Comparison of ENCODE assay signal across 8 cellular contexts in genomic region chr12:32107376-32108267, GRCh38. TPM values are rescaled to one million over a fixed set of nuclear protein-coding genes. Genes with fewer than 3 reads are reported as not detected.
DNase-seq lines count a peak whose midpoint lies in the region; ATAC-seq and TF ChIP-seq lines count a peak whose summit lies in the region.

No MANE protein-coding gene starts in this region.

- DNase-seq in Daoy (ENCODE audit: low read depth) (peak; percentile 74), HFFc6 (peak; percentile 71), OCI-LY7 (ENCODE audit: low spot score) (peak; percentile 33), globus pallidus (ENCODE audit: low spot score) (peak; percentile 41), pons (ENCODE audit: low spot score) (peak; percentile 53), NCI-H1436 (lab: John Stamatoyannopoulos, UW) (no peak)
- peak; percentile 37 for DNase-seq in activated naive CD4-positive, alpha-beta T cell treated with anti-CD3 and anti-CD28 coated beads, Interleukin-2, amount 10 ng/mL, durations not matched to agents 7 days and 5 days

- H3K4me3 ChIP-seq in OCI-LY7 (ENCODE audit: low read depth, low read length, poor library complexity, severe bottlenecking): peak overlapping the region; percentile 97

- peaks cover 36% of the 10 kb centered on the region for H3K4me1 Mint-ChIP-seq in HFFc6 (ENCODE audit: low read depth)
- H3K4me1 Mint-ChIP-seq in activated naive CD4-positive, alpha-beta T cell treated with anti-CD3 and anti-CD28 coated beads, Interleukin-2, amount 10 ng/mL, durations not matched to agents 7 days and 5 days: peaks cover 33% of the 10 kb centered on the region

- H3K9me3 ChIP-seq in OCI-LY7 (ENCODE audit: low read length): no peaks in the 10 kb centered on the region

- POLR2A ChIA-PET in OCI-LY7 (lab: Charles Lee): interaction anchor here (0.6 to 2.4 kb wide), 17 partner anchors 12 to 454 kb away, joined by 3 to 14 read pairs (median 4); no protein-coding TSS in a partner anchor

- H3K36me3 Mint-ChIP-seq in HFFc6 (ENCODE audit: low read depth): peaks cover 8% of the 10 kb centered on the region
- H3K36me3 Mint-ChIP-seq in activated naive CD4-positive, alpha-beta T cell treated with anti-CD3 and anti-CD28 coated beads, Interleukin-2, amount 10 ng/mL, durations not matched to agents 7 days and 5 days: peaks cover 4% of the 10 kb centered on the region

- no peak for ATAC-seq in HG03460 (IDR thresholded peaks at IDR 0.05; ENCODE audit: unreplicated experiment)

- TSS peak; percentile 68 for BruUV-seq in OCI-LY7 (replicated peaks; lab: Mats Ljungman, UMichigan)

- intact Hi-C loops in OCI-LY7 (cut with micrococcal nuclease; ENCODE audit: unreplicated experiment): loop anchor here (1.0 to 2.0 kb wide), 6 partner anchors 32 to 425 kb away; no protein-coding TSS in a partner anchor

- TF ChIP-seq CTCF in HFFc6 (IDR thresholded peaks at IDR 0.05) (no peak), OCI-LY7 (conservative IDR thresholded peaks at IDR 0.05; ENCODE audit: low read length) (no peak)

- H3K79me2 ChIP-seq in OCI-LY7 (ENCODE audit: insufficient read depth, low read depth, low read length): peaks cover 59% of the 10 kb centered on the region

- H3K27me3 Mint-ChIP-seq in HFFc6 (ENCODE audit: insufficient read depth): no peaks in the 10 kb centered on the region; the same call in 1 of the 2 replicates
- peaks cover 16% of the 10 kb centered on the region for H3K27me3 Mint-ChIP-seq in activated naive CD4-positive, alpha-beta T cell treated with anti-CD3 and anti-CD28 coated beads, Interleukin-2, amount 10 ng/mL, durations not matched to agents 7 days and 5 days

- H3K9me3 Mint-ChIP-seq in HFFc6: no peaks in the 10 kb centered on the region
- no peaks in the 10 kb centered on the region for H3K9me3 Mint-ChIP-seq in activated naive CD4-positive, alpha-beta T cell treated with anti-CD3 and anti-CD28 coated beads, Interleukin-2, amount 10 ng/mL, durations not matched to agents 7 days and 5 days

- H3K27ac ChIP-seq in OCI-LY7 (ENCODE audit: low read depth, low read length, poor library complexity, severe bottlenecking): peak overlapping the region; percentile 66

- H3K4me1 ChIP-seq in OCI-LY7 (ENCODE audit: insufficient read depth, low read length, poor library complexity, severe bottlenecking): peaks cover 26% of the 10 kb centered on the region

- H3K27ac Mint-ChIP-seq in HFFc6: peak overlapping the region; percentile 90
- peak overlapping the region; percentile 79 for H3K27ac Mint-ChIP-seq in activated naive CD4-positive, alpha-beta T cell treated with anti-CD3 and anti-CD28 coated beads, Interleukin-2, amount 10 ng/mL, durations not matched to agents 7 days and 5 days

- H4K20me1 ChIP-seq in OCI-LY7 (ENCODE audit: insufficient read depth, low read length): peaks cover 11% of the 10 kb centered on the region

- peaks cover 27% of the 10 kb centered on the region for H3K36me3 ChIP-seq in OCI-LY7 (ENCODE audit: insufficient read depth, low read length)

- H3K4me2 ChIP-seq in OCI-LY7 (ENCODE audit: low read length): peak overlapping the region; percentile 93

- no peaks in the 10 kb centered on the region for H3K9me2 ChIP-seq in OCI-LY7 (ENCODE audit: insufficient read depth, low read length)

- peak overlapping the region; percentile 95 for H3K4me3 Mint-ChIP-seq in HFFc6
- H3K4me3 Mint-ChIP-seq in activated naive CD4-positive, alpha-beta T cell treated with anti-CD3 and anti-CD28 coated beads, Interleukin-2, amount 10 ng/mL, durations not matched to agents 7 days and 5 days: peak overlapping the region; percentile 86

- peak overlapping the region; percentile 57; the same call in 1 of the 2 replicates for H2AFZ ChIP-seq in OCI-LY7 (ENCODE audit: low read length)

- CTCF ChIA-PET in OCI-LY7 (lab: Charles Lee; ENCODE audit: unreplicated experiment): interaction anchor here (0.7 to 1.4 kb wide), 3 partner anchors 23 to 47 kb away, joined by 3 to 4 read pairs (median 3); no protein-coding TSS in a partner anchor
- CTCF ChIA-PET in activated naive CD4-positive, alpha-beta T cell treated with anti-CD3 and anti-CD28 coated beads, Interleukin-2, amount 10 ng/mL, durations not matched to agents 7 days and 5 days (lab: Charles Lee): interaction anchor here (0.6 to 1.3 kb wide), 4 partner anchors 27 to 376 kb away, joined by 3 to 4 read pairs (median 4); no protein-coding TSS in a partner anchor

RNA-seq across cellular contexts. Expression of gene BICD1, which starts 1.0 kb away (rescaled TPM):
- total RNA-seq in Daoy (2014; rRNA removed; shearing (Covaris generic)): 7.3 and 14.2 TPM in 2 replicates
- 10 to 100 TPM; 24.5 to 36.6 (median 32.4) TPM for total RNA-seq in HFFc6 (2021; fragmentation: NEBNext Ultra II Directional; extraction: Animal tissue kit (Norgen Biotek cat#: 25700))
- total RNA-seq in OCI-LY7 (2014; rRNA removed; shearing (Covaris generic)): 40.4 and 42.9 TPM in 2 replicates
- total RNA-seq in OCI-LY7 (2022): 88.2 and 99.5 TPM in 2 replicates
